ENCODE assay signal across 9 cellular contexts in genomic region chr9:99825158-99826046, GRCh38. TPM values are rescaled to one million over a fixed set of nuclear protein-coding genes. Genes with fewer than 3 reads are reported as not detected.
DNase-seq lines count a peak whose midpoint lies in the region; ATAC-seq lines count a peak whose summit lies in the region.
"Had no signal": no experiment of that assay in that cellular context is flagged by ENCODE, and none has a peak within 500 bp of the region (broad histone marks: within the 10 kb centered on the region; RNA-seq: fewer than 3 reads in every experiment).

No MANE protein-coding gene starts in this region.

- intact Hi-C loops in activated CD4-positive, alpha-beta T cell treated with anti-CD3 and anti-CD28 coated beads for 36 hours (cut with DNase I, micrococcal nuclease), result loop anchor here (1.0 to 10.0 kb wide), 6 partner anchors 14 to 1709 kb away; partner anchors contain the start of genes RNF20 (in 1 of the 2) and TGFBR1 (in 1 of the 2)

- H3K27me3 ChIP-seq in iPS-20b (ENCODE audit: insufficient read depth, low read length), result peaks cover 100% of the 10 kb centered on the region

- DNase-seq in activated CD4-positive, alpha-beta T cell treated with anti-CD3 and anti-CD28 coated beads for 36 hours, result no peak
- no peak for DNase-seq in activated CD4-positive, alpha-beta T cell treated with anti-CD3 and anti-CD28 coated beads for 1 hour
- no peak for DNase-seq in activated T-cell treated with anti-CD3 and anti-CD28 coated beads, Interleukin-2, amount 50 U/mL, for 72 hours
- peak in 1 of 2 donors; percentile 54 for DNase-seq in stimulated activated effector memory CD8-positive, alpha-beta T cell treated with anti-CD3 and anti-CD28 coated beads, Interleukin-12 subunit alpha, Interleukin-12 subunit beta, amount 100 ng/mL, for 72 hours (ENCODE audit: low spot score in 2 of 2)
- DNase-seq in pons (ENCODE audit: low spot score), result no peak
- DNase-seq: NCI-H187 had no signal

- no peaks in the 10 kb centered on the region; the same call in 1 of the 2 replicates for H3K9me3 ChIP-seq in iPS-20b (ENCODE audit: insufficient read depth, low read depth, low read length)

- H3K27ac ChIP-seq in iPS-20b (ENCODE audit: low read length), result no peak overlapping the region

- no peaks in the 10 kb centered on the region for H3K9me3 Mint-ChIP-seq in activated CD4-positive, alpha-beta T cell treated with anti-CD3 and anti-CD28 coated beads for 36 hours (ENCODE audit: low read depth)
- no peaks in the 10 kb centered on the region for H3K9me3 Mint-ChIP-seq in activated T-cell treated with anti-CD3 and anti-CD28 coated beads, Interleukin-2, amount 50 U/mL, for 72 hours
- H3K9me3 Mint-ChIP-seq in stimulated activated effector memory CD8-positive, alpha-beta T cell treated with anti-CD3 and anti-CD28 coated beads, Interleukin-12 subunit alpha, Interleukin-12 subunit beta, amount 100 ng/mL, for 72 hours, result no peaks in the 10 kb centered on the region

- peak overlapping the region; percentile 34; the same call in 1 of the 2 replicates for H3K9ac ChIP-seq in iPS-20b (ENCODE audit: low read depth, low read length)

- peaks cover 22% of the 10 kb centered on the region; the same call in 1 of the 2 replicates for H3K4me1 ChIP-seq in iPS-20b (ENCODE audit: insufficient read depth, low read length)

- H3K36me3 Mint-ChIP-seq in activated CD4-positive, alpha-beta T cell treated with anti-CD3 and anti-CD28 coated beads for 36 hours (ENCODE audit: low read depth), result peaks cover 61% of the 10 kb centered on the region
- H3K36me3 Mint-ChIP-seq in activated T-cell treated with anti-CD3 and anti-CD28 coated beads, Interleukin-2, amount 50 U/mL, for 72 hours (ENCODE audit: insufficient read depth in 2 of 2), result peaks cover 11 to 25% of the 10 kb centered on the region in 2 donors
- H3K36me3 Mint-ChIP-seq in stimulated activated effector memory CD8-positive, alpha-beta T cell treated with anti-CD3 and anti-CD28 coated beads, Interleukin-12 subunit alpha, Interleukin-12 subunit beta, amount 100 ng/mL, for 72 hours, result peaks cover 93% of the 10 kb centered on the region

- H3K4me3 Mint-ChIP-seq in activated CD4-positive, alpha-beta T cell treated with anti-CD3 and anti-CD28 coated beads for 36 hours, result peak overlapping the region; percentile 88
- H3K4me3 Mint-ChIP-seq in activated T-cell treated with anti-CD3 and anti-CD28 coated beads, Interleukin-2, amount 50 U/mL, for 72 hours, result peak overlapping the region; percentile 94 to 99
- peak overlapping the region; percentile 98 for H3K4me3 Mint-ChIP-seq in stimulated activated effector memory CD8-positive, alpha-beta T cell treated with anti-CD3 and anti-CD28 coated beads, Interleukin-12 subunit alpha, Interleukin-12 subunit beta, amount 100 ng/mL, for 72 hours

- ATAC-seq in activated CD4-positive, alpha-beta T cell treated with anti-CD3 and anti-CD28 coated beads for 36 hours, result no peak
- ATAC-seq in activated T-cell treated with anti-CD3 and anti-CD28 coated beads, Interleukin-2, amount 50 U/mL, for 72 hours (replicated peaks in 1 of 2), result no peak
- no peak for ATAC-seq in stimulated activated effector memory CD8-positive, alpha-beta T cell treated with anti-CD3 and anti-CD28 coated beads, Interleukin-12 subunit alpha, Interleukin-12 subunit beta, amount 100 ng/mL, for 72 hours
- ATAC-seq in GM21515 (IDR thresholded peaks at IDR 0.05; ENCODE audit: unreplicated experiment) (no peak), HG03457 (IDR thresholded peaks at IDR 0.05; ENCODE audit: unreplicated experiment) (no peak)

- H3K4me1 Mint-ChIP-seq in activated CD4-positive, alpha-beta T cell treated with anti-CD3 and anti-CD28 coated beads for 36 hours, result peaks cover 50% of the 10 kb centered on the region
- H3K4me1 Mint-ChIP-seq in activated T-cell treated with anti-CD3 and anti-CD28 coated beads, Interleukin-2, amount 50 U/mL, for 72 hours (ENCODE audit: low read depth), result peaks cover 74% of the 10 kb centered on the region
- H3K4me1 Mint-ChIP-seq in stimulated activated effector memory CD8-positive, alpha-beta T cell treated with anti-CD3 and anti-CD28 coated beads, Interleukin-12 subunit alpha, Interleukin-12 subunit beta, amount 100 ng/mL, for 72 hours, result peaks cover 70% of the 10 kb centered on the region

- no peaks in the 10 kb centered on the region for H3K36me3 ChIP-seq in iPS-20b (ENCODE audit: insufficient read depth, low read depth, low read length)

- H3K4me3 ChIP-seq in iPS-20b (ENCODE audit: low read length), result peak overlapping the region; percentile 86

- peak overlapping the region; percentile 0 for H3K27ac Mint-ChIP-seq in activated CD4-positive, alpha-beta T cell treated with anti-CD3 and anti-CD28 coated beads for 36 hours
- H3K27ac Mint-ChIP-seq in activated T-cell treated with anti-CD3 and anti-CD28 coated beads, Interleukin-2, amount 50 U/mL, for 72 hours, result peak overlapping the region; percentile 43
- peak overlapping the region; percentile 74 for H3K27ac Mint-ChIP-seq in stimulated activated effector memory CD8-positive, alpha-beta T cell treated with anti-CD3 and anti-CD28 coated beads, Interleukin-12 subunit alpha, Interleukin-12 subunit beta, amount 100 ng/mL, for 72 hours

- POLR2A ChIA-PET in activated CD4-positive, alpha-beta T cell treated with anti-CD3 and anti-CD28 coated beads for 36 hours (lab: Charles Lee), result interaction anchor here (0.6 to 1.0 kb wide), 2 partner anchors 82 to 162 kb away, joined by 3 read pairs; no protein-coding TSS in a partner anchor

- CTCF ChIA-PET in activated CD4-positive, alpha-beta T cell treated with anti-CD3 and anti-CD28 coated beads for 36 hours (lab: Charles Lee), result interaction anchor here (0.6 to 1.9 kb wide), 25 partner anchors 9 to 662 kb away, joined by 3 to 16 read pairs (median 4); no protein-coding TSS in a partner anchor

- peaks cover 20% of the 10 kb centered on the region for H3K27me3 Mint-ChIP-seq in activated CD4-positive, alpha-beta T cell treated with anti-CD3 and anti-CD28 coated beads for 36 hours
- H3K27me3 Mint-ChIP-seq in activated T-cell treated with anti-CD3 and anti-CD28 coated beads, Interleukin-2, amount 50 U/mL, for 72 hours (ENCODE audit: low read depth), result peaks cover 33% of the 10 kb centered on the region

RNA-seq across cellular contexts. Expression of gene NR4A3, which starts 3.7 kb away (rescaled TPM):
- total RNA-seq in activated CD4-positive, alpha-beta T cell treated with anti-CD3 and anti-CD28 coated beads for 36 hours, result 10 to 100 TPM; 26.7 to 27.5 TPM
- 10 to 100 TPM; 53.0 to 53.1 TPM for total RNA-seq in activated T-cell treated with anti-CD3 and anti-CD28 coated beads, Interleukin-2, amount 50 U/mL, for 72 hours

Comparison
In these comparisons a context has a peak if more than half of its experiments do, and no peak if none do; other contexts are left out.
1. H3K27ac Mint-ChIP-seq: peak in every context shown above with its lines; median percentile 74 in stimulated activated effector memory CD8-positive, alpha-beta T cell treated with anti-CD3 and anti-CD28 coated beads, Interleukin-12 subunit alpha, Interleukin-12 subunit beta, amount 100 ng/mL, for 72 hours; 43 in activated T-cell treated with anti-CD3 and anti-CD28 coated beads, Interleukin-2, amount 50 U/mL, for 72 hours; 0 in activated CD4-positive, alpha-beta T cell treated with anti-CD3 and anti-CD28 coated beads for 36 hours.